Comparison of ENCODE assay signal across 8 cellular contexts in genomic region chr14:52551205-52551604, GRCh38. TPM values are rescaled to one million over a fixed set of nuclear protein-coding genes. Genes with fewer than 3 reads are reported as not detected.
DNase-seq lines count a peak whose midpoint lies in the region; ATAC-seq and TF ChIP-seq lines count a peak whose summit lies in the region.

No MANE protein-coding gene starts in this region.

- H3K9me3 ChIP-seq in HUES6 (ENCODE audit: control insufficient read depth, insufficient read depth, low read depth, low read length), result no peaks in the 10 kb centered on the region
- no peaks in the 10 kb centered on the region for H3K9me3 ChIP-seq in mammary epithelial cell (replicated peaks; ENCODE audit: insufficient read depth, low read length)
- H3K9me3 ChIP-seq in naive thymus-derived CD4-positive, alpha-beta T cell (ENCODE audit: control insufficient read depth in 2 of 3, low read length in 3 of 3), result no peaks in the 10 kb centered on the region

- H3K4me3 ChIP-seq in AG10803 (ENCODE audit: low read length), result peak overlapping the region; percentile 85
- peak overlapping the region; percentile 95 for H3K4me3 ChIP-seq in HUES6 (ENCODE audit: low read depth, low read length)
- peak overlapping the region; percentile 66 to 98 (median 90) for H3K4me3 ChIP-seq in mammary epithelial cell (replicated peaks in 1 of 3; ENCODE audit: insufficient read depth in 1 of 3, low read depth in 2 of 3, low read length in 3 of 3)
- peak overlapping the region; percentile 87 for H3K4me3 ChIP-seq in naive thymus-derived CD4-positive, alpha-beta T cell (ENCODE audit: low read length)

- no peak for ATAC-seq in naive thymus-derived CD4-positive, alpha-beta T cell

- H3K27me3 ChIP-seq in HUES6 (ENCODE audit: control insufficient read depth, insufficient read depth, low read length) (peaks cover 8% of the 10 kb centered on the region; the same call in 1 of the 2 replicates), mammary epithelial cell (ENCODE audit: insufficient read depth, low read length) (no peaks in the 10 kb centered on the region)
- no peaks in the 10 kb centered on the region for H3K27me3 ChIP-seq in naive thymus-derived CD4-positive, alpha-beta T cell (ENCODE audit: control insufficient read depth in 2 of 2, insufficient read depth in 2 of 2, low read length in 2 of 2)

- peak overlapping the region; percentile 84 for H3K4me2 ChIP-seq in mammary epithelial cell (ENCODE audit: insufficient read depth, low read depth, low read length)

- peaks cover 0 to 1% (median 0%) of the 10 kb centered on the region in 11 donors for H3K9me3 Mint-ChIP-seq in naive thymus-derived CD4-positive, alpha-beta T cell

- 24% methylated on average over 6 of the region's 6 CpGs for WGBS in mammary epithelial cell (ENCODE audit: low coverage, missing lambda C conversion rate)

- H3K4me3 Mint-ChIP-seq in naive thymus-derived CD4-positive, alpha-beta T cell, result peak overlapping the region; percentile 86 to 95 (median 91)

- CTCF ChIA-PET in mammary epithelial cell (lab: Charles Lee; ENCODE audit: low non-redundant PET), result no interaction called here
- CTCF ChIA-PET in naive thymus-derived CD4-positive, alpha-beta T cell (lab: Charles Lee), result interaction anchor here (0.6 kb wide), 1 partner anchor 15 kb away, joined by 4 read pairs; no protein-coding TSS in a partner anchor

- H3K36me3 Mint-ChIP-seq in naive thymus-derived CD4-positive, alpha-beta T cell, result peaks cover 0 to 15% (median 3%) of the 10 kb centered on the region in 5 donors

- no peak for TF ChIP-seq CTCF in AG10803 (conservative IDR thresholded peaks at IDR 0.05; ENCODE audit: low read length)
- TF ChIP-seq CTCF in mammary epithelial cell (conservative IDR thresholded peaks at IDR 0.05 in 1 of 2, IDR thresholded peaks at IDR 0.05 in 1 of 2; ENCODE audit: extremely low read depth in 1 of 2, insufficient read depth in 1 of 2, low read depth in 1 of 2, low read length in 2 of 2), result no peak
- TF ChIP-seq CTCF in GM20000 (IDR thresholded peaks at IDR 0.05; ENCODE audit: extremely low read depth, missing control alignments), result no peak

- H4K20me1 ChIP-seq in mammary epithelial cell (ENCODE audit: insufficient read depth, low read length), result no peaks in the 10 kb centered on the region

- H3K36me3 ChIP-seq in HUES6 (ENCODE audit: control insufficient read depth, insufficient read depth, low read length) (no peaks in the 10 kb centered on the region), mammary epithelial cell (ENCODE audit: insufficient read depth, low read length) (no peaks in the 10 kb centered on the region)
- H3K36me3 ChIP-seq in naive thymus-derived CD4-positive, alpha-beta T cell (ENCODE audit: control insufficient read depth in 2 of 3, insufficient read depth in 3 of 3, low read length in 3 of 3), result no peaks in the 10 kb centered on the region

- POLR2A ChIA-PET in naive thymus-derived CD4-positive, alpha-beta T cell (lab: Charles Lee), result interaction anchor here (0.6 to 1.7 kb wide), 5 partner anchors 25 to 169 kb away, joined by 3 to 6 read pairs (median 3); partner anchors contain the start of gene ERO1A

- peaks cover 18% of the 10 kb centered on the region for H3K79me2 ChIP-seq in mammary epithelial cell (ENCODE audit: insufficient read depth, low read length)

- H3K27ac ChIP-seq in HUES6 (ENCODE audit: low read depth, low read length) (no peak overlapping the region), mammary epithelial cell (ENCODE audit: insufficient read depth, low read depth, low read length) (peak overlapping the region; percentile 73)
- H3K27ac ChIP-seq in naive thymus-derived CD4-positive, alpha-beta T cell (ENCODE audit: low read depth, low read length), result peak overlapping the region; percentile 90

- H3K27me3 Mint-ChIP-seq in naive thymus-derived CD4-positive, alpha-beta T cell, result peaks cover 0 to 16% (median 0%) of the 10 kb centered on the region in 5 donors

- H3K4me1 ChIP-seq in HUES6 (ENCODE audit: control insufficient read depth, insufficient read depth, low read length) (peaks cover 11% of the 10 kb centered on the region), mammary epithelial cell (ENCODE audit: insufficient read depth, low read length) (peaks cover 22% of the 10 kb centered on the region)
- peaks cover 9 to 15% of the 10 kb centered on the region in 2 donors for H3K4me1 ChIP-seq in naive thymus-derived CD4-positive, alpha-beta T cell (ENCODE audit: control insufficient read depth in 2 of 2, insufficient read depth in 2 of 2, low read length in 2 of 2)

- no peak for DNase-seq in AG10803 (ENCODE audit: low read depth)
- DNase-seq in mammary epithelial cell, result no peak
- no peak for DNase-seq in naive thymus-derived CD4-positive, alpha-beta T cell
- DNase-seq in stimulated activated CD8-positive, alpha-beta memory T cell treated with anti-CD3 and anti-CD28 coated beads, Interleukin-4, amount 100 ng/mL, for 48 hours, result no peak
- DNase-seq in COR-L47 (lab: John Stamatoyannopoulos, UW), result no peak
- DNase-seq in GM20000 (ENCODE audit: low spot score), result no peak
- DNase-seq in NCI-H2196 (lab: John Stamatoyannopoulos, UW; ENCODE audit: unreplicated experiment), result no peak

- peak overlapping the region; percentile 99 for H2AFZ ChIP-seq in mammary epithelial cell (ENCODE audit: low read depth, low read length)

- peak overlapping the region; percentile 64 to 95 (median 90) for H3K27ac Mint-ChIP-seq in naive thymus-derived CD4-positive, alpha-beta T cell

- in situ Hi-C loops in mammary epithelial cell (cut with MboI; ENCODE audit: low sequenced_read_pairs in 2 of 2), result no loop called here

- intact Hi-C loops in mammary epithelial cell (cut with micrococcal nuclease), result loop anchor here (5.0 kb wide), 3 partner anchors 91 to 254 kb away; no protein-coding TSS in a partner anchor
- intact Hi-C loops in naive thymus-derived CD4-positive, alpha-beta T cell (cut with micrococcal nuclease), result loop anchor here (5.0 to 10.0 kb wide), 9 partner anchors 96 to 1454 kb away; partner anchors contain the start of genes BMP4 (in 1 of the 2), FERMT2 (in 1 of the 2), GNG2 (in 1 of the 2) and TRIM9 (in 1 of the 2)

- dilution Hi-C loops in mammary epithelial cell (cut with HindIII; ENCODE audit: low sequenced_read_pairs), result no loop called here

- H3K9ac ChIP-seq in HUES6 (ENCODE audit: low read length) (no peak overlapping the region), mammary epithelial cell (ENCODE audit: insufficient read depth, low read length) (peak overlapping the region; percentile 83)

- peaks cover 6 to 40% (median 30%) of the 10 kb centered on the region in 7 donors for H3K4me1 Mint-ChIP-seq in naive thymus-derived CD4-positive, alpha-beta T cell

- no TSS peak for BruUV-seq in mammary epithelial cell (replicated peaks; lab: Mats Ljungman, UMichigan)

RNA-seq across cellular contexts. Expression of gene TXNDC16, which starts 1.1 kb away (rescaled TPM):
- 1 to 10 TPM; 4.0 to 4.2 TPM for total RNA-seq in mammary epithelial cell
- 2.0 TPM for polyA plus RNA-seq in mammary epithelial cell
- polyA minus RNA-seq in mammary epithelial cell, result 1.8 TPM
- 10 to 100 TPM in 2 of 5 experiments, 1 to 10 TPM in 3; 6.9 to 15.8 (median 9.1) TPM for total RNA-seq in naive thymus-derived CD4-positive, alpha-beta T cell
- polyA plus RNA-seq in naive thymus-derived CD4-positive, alpha-beta T cell, result 1 to 10 TPM; 2.0 to 2.6 TPM

RNA-seq across cellular contexts. Expression of gene GPR137C, which starts 1.4 kb away (rescaled TPM):
- under 1 TPM; 0.17 to 0.64 TPM for total RNA-seq in mammary epithelial cell
- polyA plus RNA-seq in mammary epithelial cell, result 0.27 TPM
- 0.36 TPM for polyA minus RNA-seq in mammary epithelial cell
- under 1 TPM in 3 of 5 experiments, not detected in 2; 0.27 to 0.70 (median 0.34) TPM for total RNA-seq in naive thymus-derived CD4-positive, alpha-beta T cell
- polyA plus RNA-seq in naive thymus-derived CD4-positive, alpha-beta T cell, result not detected
